In genomic region chr2:240284503-240285259, GRCh38 we compare ENCODE assay signal across 16 cellular contexts.
DNase-seq lines count a peak whose midpoint lies in the region; ATAC-seq and TF ChIP-seq lines count a peak whose summit lies in the region.
"Had no signal": no experiment of that assay in that cellular context is flagged by ENCODE, and none has a peak within 500 bp of the region (broad histone marks: within the 10 kb centered on the region; RNA-seq: fewer than 3 reads in every experiment).

No MANE protein-coding gene starts in this region.

- no peak overlapping the region for H3K4me2 ChIP-seq in IMR-90 (ENCODE audit: low read depth, low read length)
- H3K4me2 ChIP-seq: BLaER1 treated with 17β-estradiol and CSF1 and Interleukin-3, amounts not matched to agents 10 nM and 100 nM had no signal

- DNase-seq in activated CD8-positive, alpha-beta memory T cell treated with anti-CD3 and anti-CD28 coated beads, Interleukin-2, amount 10 ng/mL, durations not matched to agents 7 days and 5 days, result peak; percentile 25
- DNase-seq in activated CD8-positive, alpha-beta memory T cell treated with anti-CD3 and anti-CD28 coated beads, Interleukin-2, amount 50 U/mL, for 48 hours, result no peak
- no peak for DNase-seq in IMR-90
- DNase-seq in osteocyte (ENCODE audit: extremely low spot score, unreplicated experiment), result peak; percentile 64
- DNase-seq in amniotic stem cell (lab: John Stamatoyannopoulos, UW), result no peak
- DNase-seq: Calu3; CD8-positive, alpha-beta T cell; DMS79 treated with DMSO at 0.1 percent for 48 hours; GF-D8; H9 had no signal

- dilution Hi-C loops in IMR-90 (cut with HindIII; ENCODE audit: low sequenced_read_pairs, unreplicated experiment), result no loop called here

- BruUV-seq in IMR-90 (replicated peaks; lab: Mats Ljungman, UMichigan), result no TSS peak

- in situ Hi-C loops in IMR-90 (cut with MboI; ENCODE audit: low sequenced_read_pairs), result no loop called here

- H3K4me1 ChIP-seq in IMR-90 (ENCODE audit: control insufficient read depth, insufficient read depth, low read length), result no peaks in the 10 kb centered on the region

- no peak overlapping the region for H3K23ac ChIP-seq in IMR-90 (ENCODE audit: low read depth, low read length)

- H3K4me3 Mint-ChIP-seq in activated CD8-positive, alpha-beta memory T cell treated with anti-CD3 and anti-CD28 coated beads, Interleukin-2, amount 10 ng/mL, durations not matched to agents 7 days and 5 days, result no peak overlapping the region
- H3K4me3 Mint-ChIP-seq in osteocyte (ENCODE audit: unreplicated experiment), result no peak overlapping the region
- H3K4me3 Mint-ChIP-seq: B cell; CD8-positive, alpha-beta T cell; H9 had no signal

- no peaks in the 10 kb centered on the region; the same call in 1 of the 2 replicates for H3K9me1 ChIP-seq in IMR-90 (ENCODE audit: insufficient read depth, low read length)

- no peak for TF ChIP-seq POLR2A in IMR-90 (IDR thresholded peaks at IDR 0.05; ENCODE audit: low read depth, low read length)

- H3K27me3 ChIP-seq in IMR-90 (ENCODE audit: control insufficient read depth, insufficient read depth, low read length), result peaks cover 26% of the 10 kb centered on the region
- H3K27me3 ChIP-seq: BLaER1 treated with 17β-estradiol and CSF1 and Interleukin-3, amounts not matched to agents 10 nM and 100 nM had no signal

- H3K9me3 ChIP-seq in IMR-90 (ENCODE audit: control insufficient read depth, insufficient read depth, low read length), result peaks cover 4% of the 10 kb centered on the region; the same call in 1 of the 2 replicates

- POLR2A ChIA-PET in IMR-90 (lab: Charles Lee; ENCODE audit: unreplicated experiment), result no interaction called here

- no peaks in the 10 kb centered on the region for H3K36me3 ChIP-seq in IMR-90 (ENCODE audit: control insufficient read depth, insufficient read depth, low read length)
- H3K36me3 ChIP-seq: BLaER1 treated with 17β-estradiol and CSF1 and Interleukin-3, amounts not matched to agents 10 nM and 100 nM had no signal

- no peak overlapping the region for H3K27ac ChIP-seq in IMR-90 (ENCODE audit: insufficient read depth, low read length)
- H3K27ac ChIP-seq: BLaER1 treated with 17β-estradiol and CSF1 and Interleukin-3, amounts not matched to agents 10 nM and 100 nM; HL-60 had no signal

- no peak overlapping the region for H4K5ac ChIP-seq in IMR-90 (ENCODE audit: low read depth, low read length)

- H3K18ac ChIP-seq in IMR-90 (ENCODE audit: low read depth, low read length), result no peak overlapping the region

- no peak overlapping the region for H2BK15ac ChIP-seq in IMR-90 (ENCODE audit: low read depth, low read length)

- no peaks in the 10 kb centered on the region for H3K4me1 Mint-ChIP-seq in activated CD8-positive, alpha-beta memory T cell treated with anti-CD3 and anti-CD28 coated beads, Interleukin-2, amount 10 ng/mL, durations not matched to agents 7 days and 5 days
- no peaks in the 10 kb centered on the region for H3K4me1 Mint-ChIP-seq in osteocyte (ENCODE audit: unreplicated experiment)
- H3K4me1 Mint-ChIP-seq: B cell, H9, IgD-negative memory B cell had no signal

- H3K36me3 Mint-ChIP-seq in activated CD8-positive, alpha-beta memory T cell treated with anti-CD3 and anti-CD28 coated beads, Interleukin-2, amount 10 ng/mL, durations not matched to agents 7 days and 5 days, result no peaks in the 10 kb centered on the region
- H3K36me3 Mint-ChIP-seq in osteocyte (ENCODE audit: unreplicated experiment), result peaks cover 2% of the 10 kb centered on the region
- H3K36me3 Mint-ChIP-seq: CD8-positive, alpha-beta T cell had no signal

- no peak overlapping the region; the same call in 1 of the 2 replicates for H3K4ac ChIP-seq in IMR-90 (ENCODE audit: low read depth, low read length)

- no peak overlapping the region for H2AK5ac ChIP-seq in IMR-90 (ENCODE audit: low read depth, low read length)

- H4K8ac ChIP-seq in IMR-90 (ENCODE audit: low read depth in 2 of 2, low read length in 2 of 2), result no peak overlapping the region

- H2BK5ac ChIP-seq in IMR-90 (ENCODE audit: low read depth, low read length, poor library complexity, severe bottlenecking), result no peak overlapping the region

- H3K56ac ChIP-seq in IMR-90 (ENCODE audit: extremely low read depth, insufficient read depth, low read length), result no peak overlapping the region

- peaks cover 29% of the 10 kb centered on the region for H3K27me3 Mint-ChIP-seq in activated CD8-positive, alpha-beta memory T cell treated with anti-CD3 and anti-CD28 coated beads, Interleukin-2, amount 10 ng/mL, durations not matched to agents 7 days and 5 days
- peaks cover 44% of the 10 kb centered on the region for H3K27me3 Mint-ChIP-seq in osteocyte (ENCODE audit: unreplicated experiment)

- H3K79me1 ChIP-seq in IMR-90 (ENCODE audit: low read depth in 1 of 2, low read length in 2 of 2), result no peaks in the 10 kb centered on the region

- TF ChIP-seq RAD21 in IMR-90 (IDR thresholded peaks at IDR 0.05; ENCODE audit: low read length), result no peak

- H2BK20ac ChIP-seq in IMR-90 (ENCODE audit: low read depth, low read length), result no peak overlapping the region

- H2BK120ac ChIP-seq in IMR-90 (ENCODE audit: low read depth, low read length), result no peak overlapping the region

- H3K4me3 ChIP-seq in IMR-90 (ENCODE audit: insufficient read depth, low read depth, low read length), result no peak overlapping the region
- H3K4me3 ChIP-seq: BLaER1 treated with 17β-estradiol and CSF1 and Interleukin-3, amounts not matched to agents 10 nM and 100 nM had no signal

- CTCF ChIA-PET in activated CD8-positive, alpha-beta memory T cell treated with anti-CD3 and anti-CD28 coated beads, Interleukin-2, amount 10 ng/mL, durations not matched to agents 7 days and 5 days (lab: Charles Lee), result no interaction called here
- CTCF ChIA-PET in IMR-90 (lab: Yijun Ruan, JAX), result no interaction called here

- no peaks in the 10 kb centered on the region for H4K20me1 ChIP-seq in IMR-90 (ENCODE audit: insufficient read depth, low read length)
- H4K20me1 ChIP-seq: BLaER1 treated with 17β-estradiol and CSF1 and Interleukin-3, amounts not matched to agents 10 nM and 100 nM had no signal

- peak overlapping the region; percentile 39 for H2AFZ ChIP-seq in IMR-90 (replicated peaks; ENCODE audit: low read length, poor library complexity)

- H3K9me3 Mint-ChIP-seq in activated CD8-positive, alpha-beta memory T cell treated with anti-CD3 and anti-CD28 coated beads, Interleukin-2, amount 10 ng/mL, durations not matched to agents 7 days and 5 days (ENCODE audit: low read depth), result no peaks in the 10 kb centered on the region
- peaks cover 30% of the 10 kb centered on the region for H3K9me3 Mint-ChIP-seq in osteocyte (ENCODE audit: unreplicated experiment)

- intact Hi-C loops in IMR-90 (cut with micrococcal nuclease), result no loop called here

- H3K14ac ChIP-seq in IMR-90 (replicated peaks; ENCODE audit: low read depth, low read length), result no peak overlapping the region

- no peak overlapping the region for H3K27ac Mint-ChIP-seq in activated CD8-positive, alpha-beta memory T cell treated with anti-CD3 and anti-CD28 coated beads, Interleukin-2, amount 10 ng/mL, durations not matched to agents 7 days and 5 days
- H3K27ac Mint-ChIP-seq in osteocyte (ENCODE audit: unreplicated experiment), result no peak overlapping the region
- H3K27ac Mint-ChIP-seq: B cell; CD8-positive, alpha-beta T cell; IgD-negative memory B cell had no signal

- H2AK9ac ChIP-seq in IMR-90 (replicated peaks; ENCODE audit: low read depth, low read length, poor library complexity), result no peak overlapping the region

- H4K91ac ChIP-seq in IMR-90 (ENCODE audit: insufficient read depth, low read depth, low read length), result no peak overlapping the region

- WGBS in IMR-90 (ENCODE audit: extremely low coverage in 2 of 2, insufficient read length in 1 of 2), 2 experiments, result 55% methylated on average over 8 of the region's 13 CpGs; no CpG with 5 or more reads in 1 of the 2 experiments

- H3K9ac ChIP-seq in IMR-90 (ENCODE audit: low read depth, low read length), result no peak overlapping the region
- H3K9ac ChIP-seq: BLaER1 treated with 17β-estradiol and CSF1 and Interleukin-3, amounts not matched to agents 10 nM and 100 nM had no signal

- no peak for TF ChIP-seq CTCF in IMR-90 (conservative IDR thresholded peaks at IDR 0.05; ENCODE audit: low read depth, low read length)
- TF ChIP-seq CTCF in osteocyte (IDR thresholded peaks at IDR 0.05), result no peak

- ATAC-seq in activated CD8-positive, alpha-beta memory T cell treated with anti-CD3 and anti-CD28 coated beads, Interleukin-2, amount 10 ng/mL, durations not matched to agents 7 days and 5 days, result no peak
- ATAC-seq in IMR-90 (ENCODE audit: low read depth) (no peak), esophagus mucosa (peak; percentile 13), HG03565 (IDR thresholded peaks at IDR 0.05; ENCODE audit: unreplicated experiment) (no peak)
- ATAC-seq: CD8-positive, alpha-beta T cell had no signal

TF ChIP-seq in IMR-90, 13 proteins besides CTCF, POLR2A, EP300 and RAD21 (continues in another document):
- TF ChIP-seq BHLHE40 (IDR thresholded peaks at IDR 0.05; ENCODE audit: low read depth, low read length) (no peak), RCOR1 (IDR thresholded peaks at IDR 0.05; ENCODE audit: insufficient replicate concordance, low read length) (no peak), FOS (IDR thresholded peaks at IDR 0.05; ENCODE audit: low read depth, low read length) (no peak), MAZ (IDR thresholded peaks at IDR 0.05; ENCODE audit: borderline replicate concordance, low read depth, low read length) (no peak), NFE2L2 (IDR thresholded peaks at IDR 0.05; ENCODE audit: low read depth, low read length) (no peak), USF2 (IDR thresholded peaks at IDR 0.05; ENCODE audit: low read depth, low read length) (no peak), CEBPB (IDR thresholded peaks at IDR 0.05; ENCODE audit: low read depth, low read length) (no peak), MXI1 (IDR thresholded peaks at IDR 0.05; ENCODE audit: borderline replicate concordance, low read depth, low read length) (no peak), MAFK (IDR thresholded peaks at IDR 0.05; ENCODE audit: low read depth, low read length) (no peak), RFX5 (IDR thresholded peaks at IDR 0.05; ENCODE audit: low read depth, low read length) (no peak), SMC3 (IDR thresholded peaks at IDR 0.05; ENCODE audit: low read depth, low read length) (no peak)

Comparison
In these comparisons a context has a peak if more than half of its experiments do, and no peak if none do; other contexts are left out.
1. DNase-seq: peak in activated CD8-positive, alpha-beta memory T cell treated with anti-CD3 and anti-CD28 coated beads, Interleukin-2, amount 10 ng/mL, durations not matched to agents 7 days and 5 days (single experiment) and osteocyte (single experiment); none in activated CD8-positive, alpha-beta memory T cell treated with anti-CD3 and anti-CD28 coated beads, Interleukin-2, amount 50 U/mL, for 48 hours (single experiment), IMR-90 (single experiment) and amniotic stem cell (single experiment).